Comparison of ENCODE assay signal across 8 cellular contexts in genomic region chr4:40840985-40841571, GRCh38.
DNase-seq lines count a peak whose midpoint lies in the region; ATAC-seq and TF ChIP-seq lines count a peak whose summit lies in the region.

No MANE protein-coding gene starts in this region.

- H3K27me3 ChIP-seq in GM23338 (ENCODE audit: insufficient read depth) (no peaks in the 10 kb centered on the region), heart right ventricle (no peaks in the 10 kb centered on the region)

- peaks cover 29% of the 10 kb centered on the region for H4K20me1 ChIP-seq in GM23338 (replicated peaks; ENCODE audit: insufficient read depth)

- H3K27ac Mint-ChIP-seq in GM23338, result peak overlapping the region; percentile 79
- no peak overlapping the region for H3K27ac Mint-ChIP-seq in activated naive CD8-positive, alpha-beta T cell treated with anti-CD3 and anti-CD28 coated beads for 36 hours

- H3K4me2 ChIP-seq in GM23338, result no peak overlapping the region; the same call in 1 of the 2 replicates

- no peak overlapping the region for H2AFZ ChIP-seq in GM23338

- H3K36me3 ChIP-seq in GM23338 (ENCODE audit: insufficient read depth) (peaks cover 5% of the 10 kb centered on the region), SK-N-MC (ENCODE audit: insufficient read depth, low read length) (no peaks in the 10 kb centered on the region), heart right ventricle (peaks cover 0 to 25% (median 0%) of the 10 kb centered on the region in 9 donors)

- H3K4me3 ChIP-seq in GM23338 (no peak overlapping the region), SK-N-MC (no peak overlapping the region), heart right ventricle (no peak overlapping the region)

- WGBS in heart right ventricle, 2 donors, result 89 to 91% methylated on average over 7 of the region's 7 CpGs

- H3K36me3 Mint-ChIP-seq in GM23338 (ENCODE audit: low read depth), result peaks cover 10% of the 10 kb centered on the region
- no peaks in the 10 kb centered on the region for H3K36me3 Mint-ChIP-seq in activated naive CD8-positive, alpha-beta T cell treated with anti-CD3 and anti-CD28 coated beads for 36 hours

- intact Hi-C loops in heart right ventricle (cut with DNase I), result loop anchor here in 6 of 10 donors (5.0 to 10.0 kb wide), 4 partner anchors 54 to 971 kb away; no protein-coding TSS in a partner anchor

- H3K79me2 ChIP-seq in GM23338 (replicated peaks; ENCODE audit: insufficient read depth), result peaks cover 63% of the 10 kb centered on the region

- H3K4me1 ChIP-seq in GM23338 (ENCODE audit: insufficient read depth) (0 out of 2 replicates have a peak, but pooled peaks cover 8% of the 10 kb centered on the region), heart right ventricle (peaks cover 0 to 51% (median 10%) of the 10 kb centered on the region in 9 donors)

- no peaks in the 10 kb centered on the region for H3K9me3 Mint-ChIP-seq in GM23338
- no peaks in the 10 kb centered on the region for H3K9me3 Mint-ChIP-seq in activated naive CD8-positive, alpha-beta T cell treated with anti-CD3 and anti-CD28 coated beads for 36 hours

- H3K4me3 Mint-ChIP-seq in GM23338, result no peak overlapping the region
- no peak overlapping the region for H3K4me3 Mint-ChIP-seq in activated naive CD8-positive, alpha-beta T cell treated with anti-CD3 and anti-CD28 coated beads for 36 hours

- no peaks in the 10 kb centered on the region for H3K9me2 ChIP-seq in GM23338 (ENCODE audit: insufficient read depth)

- H3K9me3 ChIP-seq in SK-N-MC (ENCODE audit: low read depth, low read length), result no peaks in the 10 kb centered on the region
- H3K9me3 ChIP-seq in heart right ventricle, result no peaks in the 10 kb centered on the region

- peak; percentile 97 for DNase-seq in DMS53 (lab: John Stamatoyannopoulos, UW)
- DNase-seq in GM23338 (ENCODE audit: low spot score), result peak; percentile 98
- peak; percentile 85 for DNase-seq in M059J (ENCODE audit: low read depth)
- DNase-seq in SK-N-MC (ENCODE audit: low read depth, low spot score), result peak; percentile 24
- DNase-seq in activated naive CD8-positive, alpha-beta T cell treated with anti-CD3 and anti-CD28 coated beads for 36 hours, result peak; percentile 76
- DNase-seq in heart right ventricle, result peak; percentile 65 to 71
- peak; percentile 78 for DNase-seq in putamen (ENCODE audit: low spot score)
- DNase-seq in mesenteric fat pad (ENCODE audit: low spot score), result no peak

- 0 out of 2 replicates have a peak, but pooled peaks cover 6% of the 10 kb centered on the region for H3F3A ChIP-seq in GM23338 (replicated peaks; ENCODE audit: low read depth)

- peak; percentile 96 for ATAC-seq in GM23338
- peak; percentile 29 to 69 (median 62) for ATAC-seq in heart right ventricle

- peaks cover 1% of the 10 kb centered on the region for H3K27me3 Mint-ChIP-seq in GM23338 (ENCODE audit: insufficient read depth, low read depth, poor library complexity)
- peaks cover 4% of the 10 kb centered on the region for H3K27me3 Mint-ChIP-seq in activated naive CD8-positive, alpha-beta T cell treated with anti-CD3 and anti-CD28 coated beads for 36 hours

- TF ChIP-seq CTCF in GM23338 (conservative IDR thresholded peaks at IDR 0.05; ENCODE audit: low read depth in 2 of 2) (peak; percentile 97 to 99), heart right ventricle (IDR thresholded peaks at IDR 0.05) (peak; percentile 19 to 79 (median 65))

- H3K27ac ChIP-seq in GM23338 (ENCODE audit: low read depth) (peak overlapping the region; percentile 43; the same call in 1 of the 2 replicates), SK-N-MC (no peak overlapping the region), heart right ventricle (peak overlapping the region in 5 of 10 donors; percentile 4 to 79 (median 61))

- H3K9ac ChIP-seq in SK-N-MC (ENCODE audit: insufficient read length), result no peak overlapping the region

- peaks cover 20% of the 10 kb centered on the region for H3K4me1 Mint-ChIP-seq in GM23338
- H3K4me1 Mint-ChIP-seq in activated naive CD8-positive, alpha-beta T cell treated with anti-CD3 and anti-CD28 coated beads for 36 hours, result peaks cover 8% of the 10 kb centered on the region

TF ChIP-seq in GM23338, 12 proteins besides CTCF, POLR2A, EP300 and RAD21:
- peak; percentile 76 for TF ChIP-seq CREB1 (CRISPR knock-in tag; IDR thresholded peaks at IDR 0.05; ENCODE audit: low read depth)
- TF ChIP-seq ZNF114 (CRISPR knock-in tag; IDR thresholded peaks at IDR 0.05), result no peak
- TF ChIP-seq ZNF462 (CRISPR knock-in tag; IDR thresholded peaks at IDR 0.05), result peak; percentile 72; the same call in 1 of the 2 replicates
- TF ChIP-seq NANOG (IDR thresholded peaks at IDR 0.05; ENCODE audit: borderline replicate concordance), result 0 out of 2 replicates have a peak, but pooled peaks have one; percentile 8
